ENCODE assay signal across 8 cellular contexts in genomic region chr1:15836772-15837669, GRCh38. TPM values are rescaled to one million over a fixed set of nuclear protein-coding genes. Genes with fewer than 3 reads are reported as not detected.
DNase-seq lines count a peak whose midpoint lies in the region; ATAC-seq and TF ChIP-seq lines count a peak whose summit lies in the region.

No MANE protein-coding gene starts in this region.

- intact Hi-C loops in MCF 10A (cut with micrococcal nuclease), result no loop called here

- H3K27ac Mint-ChIP-seq in MCF 10A (ENCODE audit: low read depth, unreplicated experiment), result no peak overlapping the region

- BruUV-seq in MCF 10A (replicated peaks; lab: Mats Ljungman, UMichigan), result no TSS peak

- TF ChIP-seq CTCF in C4-2B (conservative IDR thresholded peaks at IDR 0.05) (no peak), MCF 10A (IDR thresholded peaks at IDR 0.05; ENCODE audit: unreplicated experiment) (no peak)

- DNase-seq in NOMO-1 treated with DMSO at 0.1 percent for 48 hours (lab: John Stamatoyannopoulos, UW; ENCODE audit: unreplicated experiment) (peak; percentile 83), left kidney (ENCODE audit: low read depth, low spot score) (peak; percentile 66), MCF 10A (ENCODE audit: unreplicated experiment) (no peak)
- DNase-seq in activated gamma-delta T cell treated with anti-CD3 and anti-CD28 coated beads, Interleukin-2, amount 50 U/mL, for 16 hours (ENCODE audit: low read depth), result peak; percentile 40
- peak; percentile 31 to 39 for DNase-seq in stimulated activated CD4-positive, alpha-beta T cell treated with anti-CD3 and anti-CD28 coated beads, Interleukin-4, amount 100 ng/mL, for 48 hours (ENCODE audit: low read depth in 2 of 2)

- ATAC-seq in GM21390 (IDR thresholded peaks at IDR 0.05; ENCODE audit: unreplicated experiment) (no peak), HG02981 (IDR thresholded peaks at IDR 0.05; ENCODE audit: unreplicated experiment) (no peak)

- no peaks in the 10 kb centered on the region for H3K36me3 Mint-ChIP-seq in MCF 10A (ENCODE audit: insufficient read depth, unreplicated experiment)

- no peaks in the 10 kb centered on the region for H3K4me1 Mint-ChIP-seq in MCF 10A (ENCODE audit: insufficient read depth, unreplicated experiment)

- H3K27me3 Mint-ChIP-seq in MCF 10A (ENCODE audit: insufficient read depth, unreplicated experiment), result no peaks in the 10 kb centered on the region

- POLR2A ChIA-PET in MCF 10A (lab: Yijun Ruan, JAX), result interaction anchor here (1.1 to 5.4 kb wide), 5 partner anchors 8 to 71 kb away, joined by 3 to 112 read pairs (median 8); partner anchors contain the start of gene SPEN

- no peaks in the 10 kb centered on the region for H3K9me3 Mint-ChIP-seq in MCF 10A (ENCODE audit: unreplicated experiment)

- CTCF ChIA-PET in MCF 10A (lab: Yijun Ruan, JAX), result interaction anchor here (0.6 to 0.7 kb wide), 2 partner anchors 399 to 1209 kb away, joined by 3 read pairs; no protein-coding TSS in a partner anchor

- H3K4me3 Mint-ChIP-seq in MCF 10A (ENCODE audit: unreplicated experiment), result no peak overlapping the region

- peak overlapping the region; percentile 98 for H3K27ac ChIP-seq in C4-2B

RNA-seq across cellular contexts. Expression of gene SPEN, which starts 10.5 kb away (rescaled TPM):
- 44.2 and 50.6 TPM in 2 replicates for total RNA-seq in MCF 10A (2022)

RNA-seq across cellular contexts. Expression of gene UQCRHL, which starts 29.6 kb away (rescaled TPM):
- 1.1 and 1.7 TPM in 2 replicates for total RNA-seq in MCF 10A (2022)
